In the genomic region with DNA sequence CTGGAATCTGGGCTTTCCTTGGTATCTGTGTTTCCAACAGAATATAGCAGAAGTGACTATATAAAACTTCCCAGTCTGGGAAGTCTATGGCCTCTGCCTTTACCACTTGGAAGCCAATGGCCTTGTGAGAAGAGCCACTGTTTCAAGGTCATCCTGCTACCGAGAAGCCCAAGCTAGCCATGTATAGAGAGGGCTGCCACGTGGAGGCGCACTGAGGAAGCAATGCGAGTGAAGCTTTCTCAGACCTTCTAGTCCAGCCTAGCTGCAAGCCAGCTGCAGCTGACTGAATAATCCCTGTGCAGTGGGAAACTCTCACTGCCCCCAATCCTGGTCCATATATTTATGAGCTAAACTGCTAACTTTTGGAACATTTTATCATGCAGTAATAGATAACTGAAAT, we compare ENCODE assay signal across 1 cellular context.
TF ChIP-seq lines count a peak whose summit lies in the region.

No MANE protein-coding gene starts in this region.

TF ChIP-seq in SK-N-SH treated with all-trans-retinoic acid at 6 μM for 48 hours, 23 proteins besides CTCF, POLR2A, EP300 and RAD21 (continued from another document):
- TF ChIP-seq, protein P1, sequence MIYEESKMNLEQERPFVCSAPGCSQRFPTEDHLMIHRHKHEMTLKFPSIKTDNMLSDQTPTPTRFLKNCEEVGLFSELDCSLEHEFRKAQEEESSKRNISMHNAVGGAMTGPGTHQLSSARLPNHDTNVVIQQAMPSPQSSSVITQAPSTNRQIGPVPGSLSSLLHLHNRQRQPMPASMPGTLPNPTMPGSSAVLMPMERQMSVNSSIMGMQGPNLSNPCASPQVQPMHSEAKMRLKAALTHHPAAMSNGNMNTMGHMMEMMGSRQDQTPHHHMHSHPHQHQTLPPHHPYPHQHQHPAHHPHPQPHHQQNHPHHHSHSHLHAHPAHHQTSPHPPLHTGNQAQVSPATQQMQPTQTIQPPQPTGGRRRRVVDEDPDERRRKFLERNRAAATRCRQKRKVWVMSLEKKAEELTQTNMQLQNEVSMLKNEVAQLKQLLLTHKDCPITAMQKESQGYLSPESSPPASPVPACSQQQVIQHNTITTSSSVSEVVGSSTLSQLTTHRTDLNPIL (CRISPR knock-in tag; IDR thresholded peaks at IDR 0.05; ENCODE audit: low read depth), result no peak
- TF ChIP-seq, protein P2, sequence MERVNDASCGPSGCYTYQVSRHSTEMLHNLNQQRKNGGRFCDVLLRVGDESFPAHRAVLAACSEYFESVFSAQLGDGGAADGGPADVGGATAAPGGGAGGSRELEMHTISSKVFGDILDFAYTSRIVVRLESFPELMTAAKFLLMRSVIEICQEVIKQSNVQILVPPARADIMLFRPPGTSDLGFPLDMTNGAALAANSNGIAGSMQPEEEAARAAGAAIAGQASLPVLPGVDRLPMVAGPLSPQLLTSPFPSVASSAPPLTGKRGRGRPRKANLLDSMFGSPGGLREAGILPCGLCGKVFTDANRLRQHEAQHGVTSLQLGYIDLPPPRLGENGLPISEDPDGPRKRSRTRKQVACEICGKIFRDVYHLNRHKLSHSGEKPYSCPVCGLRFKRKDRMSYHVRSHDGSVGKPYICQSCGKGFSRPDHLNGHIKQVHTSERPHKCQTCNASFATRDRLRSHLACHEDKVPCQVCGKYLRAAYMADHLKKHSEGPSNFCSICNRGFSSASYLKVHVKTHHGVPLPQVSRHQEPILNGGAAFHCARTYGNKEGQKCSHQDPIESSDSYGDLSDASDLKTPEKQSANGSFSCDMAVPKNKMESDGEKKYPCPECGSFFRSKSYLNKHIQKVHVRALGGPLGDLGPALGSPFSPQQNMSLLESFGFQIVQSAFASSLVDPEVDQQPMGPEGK (CRISPR knock-in tag; IDR thresholded peaks at IDR 0.05; ENCODE audit: borderline replicate concordance), result no peak
- TF ChIP-seq, protein P3, sequence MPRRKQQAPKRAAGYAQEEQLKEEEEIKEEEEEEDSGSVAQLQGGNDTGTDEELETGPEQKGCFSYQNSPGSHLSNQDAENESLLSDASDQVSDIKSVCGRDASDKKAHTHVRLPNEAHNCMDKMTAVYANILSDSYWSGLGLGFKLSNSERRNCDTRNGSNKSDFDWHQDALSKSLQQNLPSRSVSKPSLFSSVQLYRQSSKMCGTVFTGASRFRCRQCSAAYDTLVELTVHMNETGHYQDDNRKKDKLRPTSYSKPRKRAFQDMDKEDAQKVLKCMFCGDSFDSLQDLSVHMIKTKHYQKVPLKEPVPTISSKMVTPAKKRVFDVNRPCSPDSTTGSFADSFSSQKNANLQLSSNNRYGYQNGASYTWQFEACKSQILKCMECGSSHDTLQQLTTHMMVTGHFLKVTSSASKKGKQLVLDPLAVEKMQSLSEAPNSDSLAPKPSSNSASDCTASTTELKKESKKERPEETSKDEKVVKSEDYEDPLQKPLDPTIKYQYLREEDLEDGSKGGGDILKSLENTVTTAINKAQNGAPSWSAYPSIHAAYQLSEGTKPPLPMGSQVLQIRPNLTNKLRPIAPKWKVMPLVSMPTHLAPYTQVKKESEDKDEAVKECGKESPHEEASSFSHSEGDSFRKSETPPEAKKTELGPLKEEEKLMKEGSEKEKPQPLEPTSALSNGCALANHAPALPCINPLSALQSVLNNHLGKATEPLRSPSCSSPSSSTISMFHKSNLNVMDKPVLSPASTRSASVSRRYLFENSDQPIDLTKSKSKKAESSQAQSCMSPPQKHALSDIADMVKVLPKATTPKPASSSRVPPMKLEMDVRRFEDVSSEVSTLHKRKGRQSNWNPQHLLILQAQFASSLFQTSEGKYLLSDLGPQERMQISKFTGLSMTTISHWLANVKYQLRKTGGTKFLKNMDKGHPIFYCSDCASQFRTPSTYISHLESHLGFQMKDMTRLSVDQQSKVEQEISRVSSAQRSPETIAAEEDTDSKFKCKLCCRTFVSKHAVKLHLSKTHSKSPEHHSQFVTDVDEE (CRISPR knock-in tag; IDR thresholded peaks at IDR 0.05), result no peak
TF ChIP-seq in SK-N-SH treated with all-trans-retinoic acid at 6 μM for 48 hours: peak in this region for 0.
